Comparison of ENCODE assay signal across 9 cellular contexts in genomic region chr9:111959468-111959941, GRCh38.
A peak's percentile ranks its signal among the peaks of the same experiment; 100 is the strongest.
DNase-seq lines count a peak whose midpoint lies in the region; ATAC-seq and TF ChIP-seq lines count a peak whose summit lies in the region.
"Had no signal": no experiment of that assay in that cellular context is flagged by ENCODE, and none has a peak within 500 bp of the region (broad histone marks: within the 10 kb centered on the region; RNA-seq: fewer than 3 reads in every experiment).

No MANE protein-coding gene starts in this region.

- peak; percentile 71 for DNase-seq in CD14-positive monocyte (ENCODE audit: low spot score)
- DNase-seq in NCI-H1105 treated with DMSO at 0.1 percent for 48 hours (lab: John Stamatoyannopoulos, UW), result peak; percentile 68
- DNase-seq in dedifferentiated amniotic fluid mesenchymal stem cell (ENCODE audit: extremely low spot score), result peak; percentile 29
- DNase-seq in mucosa of descending colon, result peak; percentile 58 to 76 (median 62)
- no peak for DNase-seq in activated CD8-positive, alpha-beta memory T cell treated with anti-CD3 and anti-CD28 coated beads, Interleukin-2, amount 10 ng/mL, durations not matched to agents 7 days and 5 days
- no peak for DNase-seq in substantia nigra (lab: John Stamatoyannopoulos, UW)
- DNase-seq in 8988T, result no peak
- DNase-seq: activated B cell treated with CpG ODN at 0.5 μM for 24 hours had no signal

- peak overlapping the region in 2 of 7 donors; percentile 55 to 80 for H3K27ac Mint-ChIP-seq in CD14-positive monocyte
- no peak overlapping the region for H3K27ac Mint-ChIP-seq in activated CD8-positive, alpha-beta memory T cell treated with anti-CD3 and anti-CD28 coated beads, Interleukin-2, amount 10 ng/mL, durations not matched to agents 7 days and 5 days

- CTCF ChIA-PET in activated CD8-positive, alpha-beta memory T cell treated with anti-CD3 and anti-CD28 coated beads, Interleukin-2, amount 10 ng/mL, durations not matched to agents 7 days and 5 days (lab: Charles Lee), result interaction anchor here (1.0 kb wide), 1 partner anchor 18 kb away, joined by 3 read pairs; no protein-coding TSS in a partner anchor

- H3K36me3 Mint-ChIP-seq in CD14-positive monocyte, result no peaks in the 10 kb centered on the region
- no peaks in the 10 kb centered on the region for H3K36me3 Mint-ChIP-seq in activated CD8-positive, alpha-beta memory T cell treated with anti-CD3 and anti-CD28 coated beads, Interleukin-2, amount 10 ng/mL, durations not matched to agents 7 days and 5 days

- peaks cover 0 to 3% (median 0%) of the 10 kb centered on the region in 7 donors for H3K9me3 Mint-ChIP-seq in CD14-positive monocyte
- H3K9me3 Mint-ChIP-seq in activated CD8-positive, alpha-beta memory T cell treated with anti-CD3 and anti-CD28 coated beads, Interleukin-2, amount 10 ng/mL, durations not matched to agents 7 days and 5 days (ENCODE audit: low read depth), result no peaks in the 10 kb centered on the region
- H3K9me3 Mint-ChIP-seq: activated B cell treated with CpG ODN at 0.5 μM for 24 hours had no signal

- H3K4me3 Mint-ChIP-seq in CD14-positive monocyte, result no peak overlapping the region
- H3K4me3 Mint-ChIP-seq in activated CD8-positive, alpha-beta memory T cell treated with anti-CD3 and anti-CD28 coated beads, Interleukin-2, amount 10 ng/mL, durations not matched to agents 7 days and 5 days, result no peak overlapping the region
- H3K4me3 Mint-ChIP-seq: activated B cell treated with CpG ODN at 0.5 μM for 24 hours had no signal

- H3K27ac ChIP-seq in substantia nigra (ENCODE audit: low read depth, low read length, poor library complexity, severe bottlenecking), result no peak overlapping the region

- TF ChIP-seq CTCF in CD14-positive monocyte (IDR thresholded peaks at IDR 0.05) (no peak), mucosa of descending colon (IDR thresholded peaks at IDR 0.05) (no peak)

- no peaks in the 10 kb centered on the region for H3K9me3 ChIP-seq in mucosa of descending colon

- peaks cover 6% of the 10 kb centered on the region for H3K4me1 ChIP-seq in mucosa of descending colon (ENCODE audit: low read depth)

- intact Hi-C loops in CD14-positive monocyte (cut with micrococcal nuclease), result no loop called here
- intact Hi-C loops in mucosa of descending colon (cut with DNase I, micrococcal nuclease), result no loop called here

- H3K4me1 Mint-ChIP-seq in CD14-positive monocyte, result peaks cover 24% of the 10 kb centered on the region
- peaks cover 11% of the 10 kb centered on the region for H3K4me1 Mint-ChIP-seq in activated CD8-positive, alpha-beta memory T cell treated with anti-CD3 and anti-CD28 coated beads, Interleukin-2, amount 10 ng/mL, durations not matched to agents 7 days and 5 days

- H3K27me3 Mint-ChIP-seq in CD14-positive monocyte (ENCODE audit: low read depth in 3 of 3), result peaks cover 7 to 19% (median 16%) of the 10 kb centered on the region in 3 donors
- H3K27me3 Mint-ChIP-seq in activated CD8-positive, alpha-beta memory T cell treated with anti-CD3 and anti-CD28 coated beads, Interleukin-2, amount 10 ng/mL, durations not matched to agents 7 days and 5 days, result peaks cover 30% of the 10 kb centered on the region
- H3K27me3 Mint-ChIP-seq: activated B cell treated with CpG ODN at 0.5 μM for 24 hours had no signal

- H3K4me3 ChIP-seq in mucosa of descending colon, result no peak overlapping the region

- ATAC-seq in mucosa of descending colon (peak; percentile 90), HG02885 (IDR thresholded peaks at IDR 0.05; ENCODE audit: poor library complexity, unreplicated experiment) (no peak)
- no peak for ATAC-seq in activated CD8-positive, alpha-beta memory T cell treated with anti-CD3 and anti-CD28 coated beads, Interleukin-2, amount 10 ng/mL, durations not matched to agents 7 days and 5 days

- H3K36me3 ChIP-seq in mucosa of descending colon (ENCODE audit: low read depth), result no peaks in the 10 kb centered on the region

Comparison
In these comparisons a context has a peak if more than half of its experiments do, and no peak if none do; other contexts are left out.
1. DNase-seq: peak in CD14-positive monocyte (single experiment), NCI-H1105 treated with DMSO at 0.1 percent for 48 hours (single experiment), dedifferentiated amniotic fluid mesenchymal stem cell (single experiment) and mucosa of descending colon (3 of 3); none in activated CD8-positive, alpha-beta memory T cell treated with anti-CD3 and anti-CD28 coated beads, Interleukin-2, amount 10 ng/mL, durations not matched to agents 7 days and 5 days (single experiment), substantia nigra (0 of 49) and 8988T (single experiment).